In the genomic region with DNA sequence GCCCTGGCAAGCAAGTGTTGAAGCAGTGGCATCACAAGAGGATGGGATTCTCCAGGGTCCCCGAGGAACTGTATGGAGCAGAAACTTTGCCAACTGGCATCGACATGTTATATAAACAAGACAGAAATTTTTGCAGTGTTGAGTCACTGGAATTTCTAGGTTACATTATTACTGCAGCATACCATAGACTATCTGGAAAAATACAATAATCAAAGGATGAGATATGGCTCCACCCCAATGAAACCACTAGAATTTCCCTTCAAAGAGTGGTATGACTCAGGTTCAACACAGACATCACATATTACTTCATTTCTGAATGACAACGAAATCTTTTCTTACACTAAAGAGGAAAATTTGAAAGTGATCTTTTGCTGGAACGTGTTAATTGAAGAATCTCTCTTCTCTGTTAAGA, we compare ENCODE assay signal across 14 cellular contexts.
DNase-seq lines count a peak whose midpoint lies in the region; ATAC-seq and TF ChIP-seq lines count a peak whose summit lies in the region.
"Had no signal": no experiment of that assay in that cellular context is flagged by ENCODE, and none has a peak within 500 bp of the region (broad histone marks: within the 10 kb centered on the region; RNA-seq: fewer than 3 reads in every experiment).

No MANE protein-coding gene starts in this region.

- peaks cover 14% of the 10 kb centered on the region for H3K4me1 Mint-ChIP-seq in activated CD4-positive, alpha-beta T cell treated with anti-CD3 and anti-CD28 coated beads for 36 hours
- no peaks in the 10 kb centered on the region for H3K4me1 Mint-ChIP-seq in natural killer cell
- H3K4me1 Mint-ChIP-seq: activated naive CD4-positive, alpha-beta T cell treated with anti-CD3 and anti-CD28 coated beads, Interleukin-2, amount 50 U/mL, for 24 hours; naive B cell; T-helper 17 cell had no signal

- H3K4me3 ChIP-seq in MG63 (no peak overlapping the region), epithelial cell of esophagus (ENCODE audit: low read length) (no peak overlapping the region), retinal pigment epithelial cell (ENCODE audit: low read length) (no peak overlapping the region), right cardiac atrium (ENCODE audit: low read length) (no peak overlapping the region)
- H3K4me3 ChIP-seq: upper lobe of left lung had no signal

- peak; percentile 94 for ATAC-seq in activated CD4-positive, alpha-beta T cell treated with anti-CD3 and anti-CD28 coated beads for 36 hours
- no peak for ATAC-seq in natural killer cell
- no peak for ATAC-seq in right cardiac atrium
- ATAC-seq in GM18907 (IDR thresholded peaks at IDR 0.05; ENCODE audit: unreplicated experiment), result no peak
- ATAC-seq: T-helper 17 cell had no signal

- H3K27me3 ChIP-seq in MG63, result no peaks in the 10 kb centered on the region
- H3K27me3 ChIP-seq in right cardiac atrium (ENCODE audit: control insufficient read depth, insufficient read depth), result no peaks in the 10 kb centered on the region
- H3K27me3 ChIP-seq: BE2C, upper lobe of left lung had no signal

- no peaks in the 10 kb centered on the region for H3K4me1 ChIP-seq in right cardiac atrium (ENCODE audit: control insufficient read depth, insufficient read depth, low read length)
- H3K4me1 ChIP-seq: BE2C had no signal

- no peaks in the 10 kb centered on the region for H3K36me3 ChIP-seq in MG63
- H3K36me3 ChIP-seq: BE2C, upper lobe of left lung had no signal

- WGBS in right cardiac atrium, result 39% methylated on average over 4 of the region's 4 CpGs

- TF ChIP-seq CTCF in epithelial cell of esophagus (IDR thresholded peaks at IDR 0.05; ENCODE audit: insufficient read depth, low read depth, low read length, missing control alignments), result no peak
- no peak for TF ChIP-seq CTCF in retinal pigment epithelial cell (conservative IDR thresholded peaks at IDR 0.05; ENCODE audit: low read depth, low read length)
- no peak for TF ChIP-seq CTCF in natural killer cell (IDR thresholded peaks at IDR 0.05)

- no peaks in the 10 kb centered on the region for H3K9me3 Mint-ChIP-seq in activated CD4-positive, alpha-beta T cell treated with anti-CD3 and anti-CD28 coated beads for 36 hours (ENCODE audit: low read depth)
- no peaks in the 10 kb centered on the region for H3K9me3 Mint-ChIP-seq in natural killer cell
- H3K9me3 Mint-ChIP-seq: activated naive CD4-positive, alpha-beta T cell treated with anti-CD3 and anti-CD28 coated beads, Interleukin-2, amount 50 U/mL, for 24 hours had no signal

- H3K27me3 Mint-ChIP-seq in activated CD4-positive, alpha-beta T cell treated with anti-CD3 and anti-CD28 coated beads for 36 hours, result peaks cover 31% of the 10 kb centered on the region
- H3K27me3 Mint-ChIP-seq in natural killer cell (ENCODE audit: low read depth in 2 of 2), result peaks cover 6 to 25% of the 10 kb centered on the region in 2 donors

- intact Hi-C loops in activated CD4-positive, alpha-beta T cell treated with anti-CD3 and anti-CD28 coated beads for 36 hours (cut with DNase I, micrococcal nuclease), result loop anchor here in 1 of 2 experiments (1.0 to 10.0 kb wide), 4 partner anchors 34 to 883 kb away; no protein-coding TSS in a partner anchor
- intact Hi-C loops in natural killer cell (cut with micrococcal nuclease) (no loop called here), right cardiac atrium (cut with DNase I) (no loop called here)

- POLR2A ChIA-PET in activated CD4-positive, alpha-beta T cell treated with anti-CD3 and anti-CD28 coated beads for 36 hours (lab: Charles Lee), result no interaction called here

- peak; percentile 10 for DNase-seq in activated CD4-positive, alpha-beta T cell treated with anti-CD3 and anti-CD28 coated beads for 36 hours
- DNase-seq in activated CD4-positive, alpha-beta T cell treated with anti-CD3 and anti-CD28 coated beads, Interleukin-2, amount 50 U/mL, for 4 hours, result no peak
- DNase-seq in MG63 (peak; percentile 67), epithelial cell of esophagus (ENCODE audit: low read depth) (peak; percentile 95), retinal pigment epithelial cell (ENCODE audit: low read depth) (peak; percentile 38), natural killer cell (no peak), right cardiac atrium (no peak)
- DNase-seq: BE2C, head of caudate nucleus, naive B cell, T-helper 17 cell, upper lobe of left lung had no signal

- CTCF ChIA-PET in activated CD4-positive, alpha-beta T cell treated with anti-CD3 and anti-CD28 coated beads for 36 hours (lab: Charles Lee), result interaction anchor here (0.6 kb wide), 1 partner anchor 50 kb away, joined by 3 read pairs; no protein-coding TSS in a partner anchor

- H3K27ac ChIP-seq in right cardiac atrium (ENCODE audit: low read length), result no peak overlapping the region
- H3K27ac ChIP-seq: upper lobe of left lung had no signal

- H3K36me3 Mint-ChIP-seq in activated CD4-positive, alpha-beta T cell treated with anti-CD3 and anti-CD28 coated beads for 36 hours (ENCODE audit: low read depth), result no peaks in the 10 kb centered on the region
- no peaks in the 10 kb centered on the region for H3K36me3 Mint-ChIP-seq in natural killer cell
- H3K36me3 Mint-ChIP-seq: activated naive CD4-positive, alpha-beta T cell treated with anti-CD3 and anti-CD28 coated beads, Interleukin-2, amount 50 U/mL, for 24 hours; naive B cell had no signal

- H3K9me3 ChIP-seq in MG63 (no peaks in the 10 kb centered on the region), right cardiac atrium (ENCODE audit: control insufficient read depth, low read length) (no peaks in the 10 kb centered on the region)
- H3K9me3 ChIP-seq: BE2C, upper lobe of left lung had no signal

- no peak overlapping the region for H3K4me3 Mint-ChIP-seq in activated CD4-positive, alpha-beta T cell treated with anti-CD3 and anti-CD28 coated beads for 36 hours
- no peak overlapping the region for H3K4me3 Mint-ChIP-seq in natural killer cell
- H3K4me3 Mint-ChIP-seq: activated naive CD4-positive, alpha-beta T cell treated with anti-CD3 and anti-CD28 coated beads, Interleukin-2, amount 50 U/mL, for 24 hours; naive B cell; T-helper 17 cell had no signal

- H3K27ac Mint-ChIP-seq in activated CD4-positive, alpha-beta T cell treated with anti-CD3 and anti-CD28 coated beads for 36 hours, result peak overlapping the region; percentile 34
- H3K27ac Mint-ChIP-seq in natural killer cell, result no peak overlapping the region
- H3K27ac Mint-ChIP-seq: activated naive CD4-positive, alpha-beta T cell treated with anti-CD3 and anti-CD28 coated beads, Interleukin-2, amount 50 U/mL, for 24 hours; naive B cell; T-helper 17 cell had no signal

Comparison
In these comparisons a context has a peak if more than half of its experiments do, and no peak if none do; other contexts are left out.
1. DNase-seq: peak in activated CD4-positive, alpha-beta T cell treated with anti-CD3 and anti-CD28 coated beads for 36 hours (single experiment), MG63 (single experiment), epithelial cell of esophagus (single experiment) and retinal pigment epithelial cell (single experiment); none in activated CD4-positive, alpha-beta T cell treated with anti-CD3 and anti-CD28 coated beads, Interleukin-2, amount 50 U/mL, for 4 hours (0 of 2), natural killer cell (single experiment) and right cardiac atrium (0 of 3).